In the genomic region with DNA sequence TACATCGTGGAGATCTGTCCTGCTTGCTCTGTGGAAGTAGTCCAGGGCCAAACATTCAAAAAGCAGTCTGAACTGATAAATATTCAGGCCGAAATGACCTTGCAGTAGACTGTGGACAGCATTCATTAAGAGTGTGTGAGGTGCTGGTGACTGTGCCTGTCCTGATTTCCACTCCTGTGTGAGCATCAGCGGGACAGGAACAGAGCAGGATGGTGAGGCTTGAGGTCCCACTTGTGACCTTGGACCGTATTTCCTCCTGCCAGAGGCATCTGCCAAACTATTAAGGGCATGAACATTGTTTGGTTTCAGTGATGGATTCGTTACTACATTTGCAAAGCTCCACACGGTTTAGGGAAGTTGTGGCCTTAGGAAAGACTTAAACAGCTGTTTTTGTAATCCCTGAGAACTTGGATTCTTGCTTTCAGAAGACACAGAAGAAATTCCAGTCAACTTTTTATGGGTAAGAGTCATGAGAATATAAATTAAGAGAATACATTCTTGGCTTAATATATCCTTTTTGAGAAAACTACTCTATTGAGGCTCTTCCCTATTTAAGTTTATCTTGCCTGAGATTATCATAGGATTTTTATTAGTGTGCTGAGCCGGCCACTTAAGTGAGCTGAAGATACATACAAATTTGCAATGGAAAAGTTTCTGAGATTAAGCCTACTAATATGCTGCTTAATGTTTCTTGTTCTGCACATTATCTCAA, we compare ENCODE assay signal across 13 cellular contexts. TPM values are rescaled to one million over a fixed set of nuclear protein-coding genes. Genes with fewer than 3 reads are reported as not detected.
DNase-seq lines count a peak whose midpoint lies in the region; ATAC-seq and TF ChIP-seq lines count a peak whose summit lies in the region.
"Had no signal": no experiment of that assay in that cellular context is flagged by ENCODE, and none has a peak within 500 bp of the region (broad histone marks: within the 10 kb centered on the region; RNA-seq: fewer than 3 reads in every experiment).

No MANE protein-coding gene starts in this region.

- intact Hi-C loops in activated CD8-positive, alpha-beta T cell treated with anti-CD3 and anti-CD28 coated beads for 36 hours (cut with micrococcal nuclease) = no loop called here

- no peaks in the 10 kb centered on the region for H3K27me3 ChIP-seq in lung (ENCODE audit: control insufficient read depth, insufficient read depth)
- H3K27me3 ChIP-seq in upper lobe of left lung = no peaks in the 10 kb centered on the region
- H3K27me3 ChIP-seq: thyroid gland had no signal

- H3K27ac ChIP-seq in lung (ENCODE audit: low read depth in 1 of 2, low read length in 1 of 2) (peak overlapping the region; percentile 43 to 70), upper lobe of left lung (peak overlapping the region; percentile 7 to 75 (median 64))

- no peak for DNase-seq in activated CD8-positive, alpha-beta T cell treated with anti-CD3 and anti-CD28 coated beads, Interleukin-2, amount 10 ng/mL, durations not matched to agents 7 days and 5 days
- DNase-seq in activated CD8-positive, alpha-beta T cell treated with anti-CD3 and anti-CD28 coated beads for 36 hours = no peak
- DNase-seq in chondrocyte (ENCODE audit: low spot score) = no peak
- no peak for DNase-seq in lung (ENCODE audit: low spot score)
- no peak for DNase-seq in upper lobe of left lung
- DNase-seq in A172 (ENCODE audit: low spot score) = no peak
- DNase-seq: activated T-cell treated with anti-CD3 and anti-CD28 coated beads, Interleukin-2, amount 50 U/mL, for 72 hours; effector CD4-positive, alpha-beta T cell; NCI-H2029; thyroid gland had no signal

- H3K4me3 Mint-ChIP-seq in activated CD8-positive, alpha-beta T cell treated with anti-CD3 and anti-CD28 coated beads, Interleukin-2, amount 10 ng/mL, durations not matched to agents 7 days and 5 days = no peak overlapping the region
- no peak overlapping the region for H3K4me3 Mint-ChIP-seq in activated CD8-positive, alpha-beta T cell treated with anti-CD3 and anti-CD28 coated beads for 36 hours
- H3K4me3 Mint-ChIP-seq in chondrocyte (ENCODE audit: unreplicated experiment) = no peak overlapping the region
- H3K4me3 Mint-ChIP-seq: activated T-cell treated with anti-CD3 and anti-CD28 coated beads, Interleukin-2, amount 50 U/mL, for 72 hours had no signal

- H3K36me3 Mint-ChIP-seq in activated CD8-positive, alpha-beta T cell treated with anti-CD3 and anti-CD28 coated beads, Interleukin-2, amount 10 ng/mL, durations not matched to agents 7 days and 5 days (ENCODE audit: low read depth) = no peaks in the 10 kb centered on the region
- H3K36me3 Mint-ChIP-seq in activated CD8-positive, alpha-beta T cell treated with anti-CD3 and anti-CD28 coated beads for 36 hours (ENCODE audit: low read depth) = peaks cover 3% of the 10 kb centered on the region
- no peaks in the 10 kb centered on the region for H3K36me3 Mint-ChIP-seq in chondrocyte (ENCODE audit: low read depth)

- H3K9me3 ChIP-seq in lung (ENCODE audit: control insufficient read depth in 2 of 2, insufficient read depth in 1 of 2, low read length in 1 of 2) (no peaks in the 10 kb centered on the region), upper lobe of left lung (no peaks in the 10 kb centered on the region)
- H3K9me3 ChIP-seq: A549, thyroid gland had no signal

- no peak for TF ChIP-seq EP300 in upper lobe of left lung (IDR thresholded peaks at IDR 0.05)

- TF ChIP-seq CTCF in activated CD8-positive, alpha-beta T cell treated with anti-CD3 and anti-CD28 coated beads for 36 hours (IDR thresholded peaks at IDR 0.05) = no peak
- no peak for TF ChIP-seq CTCF in chondrocyte (IDR thresholded peaks at IDR 0.05)
- TF ChIP-seq CTCF in lung (IDR thresholded peaks at IDR 0.05; ENCODE audit: control extremely low read depth, extremely low read depth) = no peak
- TF ChIP-seq CTCF in upper lobe of left lung (IDR thresholded peaks at IDR 0.05) = no peak

- TF ChIP-seq POLR2A in upper lobe of left lung (IDR thresholded peaks at IDR 0.05) = no peak

- peak overlapping the region; percentile 5 for H3K27ac Mint-ChIP-seq in activated CD8-positive, alpha-beta T cell treated with anti-CD3 and anti-CD28 coated beads, Interleukin-2, amount 10 ng/mL, durations not matched to agents 7 days and 5 days
- no peak overlapping the region for H3K27ac Mint-ChIP-seq in activated CD8-positive, alpha-beta T cell treated with anti-CD3 and anti-CD28 coated beads for 36 hours
- peak overlapping the region; percentile 34 for H3K27ac Mint-ChIP-seq in chondrocyte (ENCODE audit: unreplicated experiment)
- H3K27ac Mint-ChIP-seq: activated T-cell treated with anti-CD3 and anti-CD28 coated beads, Interleukin-2, amount 50 U/mL, for 72 hours had no signal

- H3K4me1 Mint-ChIP-seq in activated CD8-positive, alpha-beta T cell treated with anti-CD3 and anti-CD28 coated beads, Interleukin-2, amount 10 ng/mL, durations not matched to agents 7 days and 5 days (ENCODE audit: low read depth) = peaks cover 39% of the 10 kb centered on the region
- H3K4me1 Mint-ChIP-seq in activated CD8-positive, alpha-beta T cell treated with anti-CD3 and anti-CD28 coated beads for 36 hours (ENCODE audit: low read depth) = peaks cover 65% of the 10 kb centered on the region
- peaks cover 28% of the 10 kb centered on the region for H3K4me1 Mint-ChIP-seq in chondrocyte (ENCODE audit: low read depth)

- no peaks in the 10 kb centered on the region for H3K27me3 Mint-ChIP-seq in activated CD8-positive, alpha-beta T cell treated with anti-CD3 and anti-CD28 coated beads, Interleukin-2, amount 10 ng/mL, durations not matched to agents 7 days and 5 days (ENCODE audit: low read depth)
- H3K27me3 Mint-ChIP-seq in activated CD8-positive, alpha-beta T cell treated with anti-CD3 and anti-CD28 coated beads for 36 hours = no peaks in the 10 kb centered on the region
- no peaks in the 10 kb centered on the region for H3K27me3 Mint-ChIP-seq in chondrocyte (ENCODE audit: low read depth)

- CTCF ChIA-PET in activated CD8-positive, alpha-beta T cell treated with anti-CD3 and anti-CD28 coated beads, Interleukin-2, amount 10 ng/mL, durations not matched to agents 7 days and 5 days (lab: Charles Lee) = interaction anchor here (0.8 kb wide), 1 partner anchor 27 kb away, joined by 4 read pairs; no protein-coding TSS in a partner anchor
- CTCF ChIA-PET in activated CD8-positive, alpha-beta T cell treated with anti-CD3 and anti-CD28 coated beads for 36 hours (lab: Charles Lee) = interaction anchor here (0.8 to 1.7 kb wide), 2 partner anchors 10 to 11 kb away, joined by 3 to 6 read pairs; no protein-coding TSS in a partner anchor

- H3K4me3 ChIP-seq in lung (no peak overlapping the region), upper lobe of left lung (no peak overlapping the region)
- H3K4me3 ChIP-seq: A549, thyroid gland had no signal

- H3K36me3 ChIP-seq in lung (ENCODE audit: control insufficient read depth in 2 of 2, insufficient read depth in 2 of 2, low read length in 2 of 2) (no peaks in the 10 kb centered on the region), upper lobe of left lung (no peaks in the 10 kb centered on the region)
- H3K36me3 ChIP-seq: thyroid gland had no signal

- peaks cover 19 to 43% of the 10 kb centered on the region in 2 donors for H3K4me1 ChIP-seq in lung (ENCODE audit: control insufficient read depth in 2 of 2, insufficient read depth in 2 of 2, low read length in 2 of 2)
- peaks cover 38 to 67% (median 57%) of the 10 kb centered on the region in 4 donors for H3K4me1 ChIP-seq in upper lobe of left lung

- POLR2A ChIA-PET in activated CD8-positive, alpha-beta T cell treated with anti-CD3 and anti-CD28 coated beads, Interleukin-2, amount 10 ng/mL, durations not matched to agents 7 days and 5 days (lab: Charles Lee) = no interaction called here
- POLR2A ChIA-PET in activated CD8-positive, alpha-beta T cell treated with anti-CD3 and anti-CD28 coated beads for 36 hours (lab: Charles Lee) = no interaction called here

- 17 to 27% methylated on average over 7 of the region's 7 CpGs for WGBS in lung, 2 donors
- 25 to 36% methylated on average over 6 to 7 of the region's 7 CpGs for WGBS in upper lobe of left lung, 2 donors

- H3K9me3 Mint-ChIP-seq in activated CD8-positive, alpha-beta T cell treated with anti-CD3 and anti-CD28 coated beads, Interleukin-2, amount 10 ng/mL, durations not matched to agents 7 days and 5 days (ENCODE audit: insufficient read depth) = no peaks in the 10 kb centered on the region
- H3K9me3 Mint-ChIP-seq in activated CD8-positive, alpha-beta T cell treated with anti-CD3 and anti-CD28 coated beads for 36 hours = no peaks in the 10 kb centered on the region
- no peaks in the 10 kb centered on the region for H3K9me3 Mint-ChIP-seq in chondrocyte (ENCODE audit: low read depth)
- H3K9me3 Mint-ChIP-seq: activated T-cell treated with anti-CD3 and anti-CD28 coated beads, Interleukin-2, amount 50 U/mL, for 72 hours had no signal

- ATAC-seq in activated CD8-positive, alpha-beta T cell treated with anti-CD3 and anti-CD28 coated beads, Interleukin-2, amount 10 ng/mL, durations not matched to agents 7 days and 5 days = no peak
- no peak for ATAC-seq in activated CD8-positive, alpha-beta T cell treated with anti-CD3 and anti-CD28 coated beads for 36 hours
- ATAC-seq in lung (ENCODE audit: insufficient read depth, low FRiP score) (no peak), upper lobe of left lung (ENCODE audit: low FRiP score in 2 of 2) (peak; percentile 8 to 19), GM21381 (IDR thresholded peaks at IDR 0.05; ENCODE audit: unreplicated experiment) (no peak), HG03095 (IDR thresholded peaks at IDR 0.05; ENCODE audit: unreplicated experiment) (no peak)
- ATAC-seq: activated T-cell treated with anti-CD3 and anti-CD28 coated beads, Interleukin-2, amount 50 U/mL, for 72 hours had no signal

RNA-seq across cellular contexts. Expression of gene CCNY, which starts 32.9 kb away (rescaled TPM):
- 10 to 100 TPM; 55.6 to 64.1 TPM for total RNA-seq in activated CD8-positive, alpha-beta T cell treated with anti-CD3 and anti-CD28 coated beads, Interleukin-2, amount 10 ng/mL, durations not matched to agents 7 days and 5 days
- 10 to 100 TPM; 42.2 to 48.8 TPM for total RNA-seq in activated CD8-positive, alpha-beta T cell treated with anti-CD3 and anti-CD28 coated beads for 36 hours
- total RNA-seq in chondrocyte = 68.7 to 76.0 TPM (median 74.6 TPM) in 3 replicates
- 10 to 100 TPM; 43.4 to 63.0 TPM for total RNA-seq in lung
- polyA plus RNA-seq in lung = 10 to 100 TPM; 26.6 to 34.3 TPM
- 10 to 100 TPM; 22.0 to 80.8 (median 52.5) TPM for total RNA-seq in upper lobe of left lung
- total RNA-seq in A172 (2014; rRNA removed; shearing (Covaris generic)) = 44.4 and 49.9 TPM in 2 replicates

Comparison
In these comparisons a context has a peak if more than half of its experiments do, and no peak if none do; other contexts are left out.
1. ATAC-seq: peak in upper lobe of left lung (2 of 2); none in activated CD8-positive, alpha-beta T cell treated with anti-CD3 and anti-CD28 coated beads, Interleukin-2, amount 10 ng/mL, durations not matched to agents 7 days and 5 days (single experiment), activated CD8-positive, alpha-beta T cell treated with anti-CD3 and anti-CD28 coated beads for 36 hours (single experiment), lung (single experiment), GM21381 (single experiment) and HG03095 (single experiment).